16 cellular contexts compared by ENCODE assay signal in the genomic region with DNA sequence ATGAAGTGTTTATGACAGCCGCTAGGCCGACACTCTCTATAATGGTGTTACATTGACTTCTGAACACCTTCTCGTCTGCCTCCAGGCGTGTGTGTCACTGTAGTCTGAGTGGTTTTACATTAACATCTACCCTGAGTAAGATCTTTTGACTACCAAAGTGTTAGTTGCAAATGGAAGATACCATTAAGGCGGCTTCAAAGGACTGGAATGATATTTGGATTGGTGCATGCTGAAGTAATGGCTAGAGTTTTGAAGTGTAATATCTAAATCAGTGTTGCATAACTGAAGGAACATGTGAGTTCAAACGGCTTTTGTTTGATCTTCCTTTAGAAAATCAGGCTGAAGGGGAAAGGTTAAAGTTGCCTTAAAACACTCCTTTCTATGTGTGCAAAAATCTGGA. TPM values are rescaled to one million over a fixed set of nuclear protein-coding genes. Genes with fewer than 3 reads are reported as not detected.
DNase-seq lines count a peak whose midpoint lies in the region; ATAC-seq and TF ChIP-seq lines count a peak whose summit lies in the region.
"Had no signal": no experiment of that assay in that cellular context is flagged by ENCODE, and none has a peak within 500 bp of the region (broad histone marks: within the 10 kb centered on the region; RNA-seq: fewer than 3 reads in every experiment).

No MANE protein-coding gene starts in this region.

- in situ Hi-C loops in ACHN (cut with HindIII; ENCODE audit: low pct_ligation_motif_present, low pct_unique_long_range_greater_than_20kb, low sequenced_read_pairs) = no loop called here

- intact Hi-C loops in mucosa of descending colon (cut with DNase I, micrococcal nuclease) (no loop called here), left ventricle myocardium superior (cut with micrococcal nuclease) (no loop called here)

- H3K4me3 ChIP-seq in fibroblast of lung (replicated peaks in 1 of 4; ENCODE audit: control extremely low read depth in 1 of 4, insufficient read depth in 1 of 4, low read depth in 3 of 4, low read length in 4 of 4) (no peak overlapping the region), mucosa of descending colon (no peak overlapping the region)
- H3K4me3 ChIP-seq: HAP-1, PC-9, prostate gland had no signal

- H3K27ac ChIP-seq in fibroblast of lung (ENCODE audit: insufficient read depth, low read length) (no peak overlapping the region), caudate nucleus (ENCODE audit: low read depth, low read length) (no peak overlapping the region)
- H3K27ac ChIP-seq: PC-9, prostate gland had no signal

- H3K9me3 ChIP-seq in fibroblast of lung (ENCODE audit: control insufficient read depth, insufficient read depth, low read depth, low read length) (no peaks in the 10 kb centered on the region), mucosa of descending colon (no peaks in the 10 kb centered on the region)
- H3K9me3 ChIP-seq: HAP-1, prostate gland had no signal

- peak overlapping the region; percentile 15 for H3K4me2 ChIP-seq in fibroblast of lung (ENCODE audit: extremely low read depth, insufficient read depth, low read length)
- H3K4me2 ChIP-seq: PC-9 had no signal

- ATAC-seq in mucosa of descending colon (peak; percentile 79), left ventricle myocardium superior (no peak)
- ATAC-seq: activated naive CD4-positive, alpha-beta T cell treated with anti-CD3 and anti-CD28 coated beads, Interleukin-2, amount 50 U/mL, for 72 hours; esophagus mucosa; stimulated activated naive CD8-positive, alpha-beta T cell treated with anti-CD3 and anti-CD28 coated beads, Interleukin-15, Interleukin-2, amounts not matched to agents 100 U/mL and 50 U/mL, for 24 hours had no signal

- no peaks in the 10 kb centered on the region for H3K27me3 ChIP-seq in fibroblast of lung (ENCODE audit: control insufficient read depth, insufficient read depth, low read length)

- H3K9ac ChIP-seq in fibroblast of lung (ENCODE audit: insufficient read depth, low read length) = no peak overlapping the region

- H3K36me3 ChIP-seq in fibroblast of lung (ENCODE audit: control insufficient read depth, insufficient read depth, low read length) (no peaks in the 10 kb centered on the region), mucosa of descending colon (ENCODE audit: low read depth) (no peaks in the 10 kb centered on the region)
- H3K36me3 ChIP-seq: HAP-1, prostate gland had no signal

- no peaks in the 10 kb centered on the region for H4K20me1 ChIP-seq in fibroblast of lung (ENCODE audit: control insufficient read depth, extremely low read depth, insufficient read depth, low read length)

- H3K4me1 ChIP-seq in fibroblast of lung (ENCODE audit: control insufficient read depth, extremely low read depth, insufficient read depth, low read length) = no peaks in the 10 kb centered on the region
- peaks cover 9% of the 10 kb centered on the region for H3K4me1 ChIP-seq in mucosa of descending colon (ENCODE audit: low read depth)
- H3K4me1 ChIP-seq: HAP-1, prostate gland had no signal

- no peaks in the 10 kb centered on the region for H3K79me2 ChIP-seq in fibroblast of lung (ENCODE audit: control insufficient read depth, insufficient read depth, low read length)

- peak overlapping the region; percentile 16 for H2AFZ ChIP-seq in fibroblast of lung (ENCODE audit: low read length)
- H2AFZ ChIP-seq: PC-9 had no signal

- TF ChIP-seq CTCF in fibroblast of lung (conservative IDR thresholded peaks at IDR 0.05 in 1 of 2, IDR thresholded peaks at IDR 0.05 in 1 of 2; ENCODE audit: low read depth in 1 of 2, low read length in 2 of 2) (no peak), mucosa of descending colon (IDR thresholded peaks at IDR 0.05) (no peak)

- DNase-seq in ACHN = peak; percentile 49
- peak; percentile 15 for DNase-seq in LHCN-M2 (ENCODE audit: low read depth)
- peak; percentile 7 to 20 for DNase-seq in fibroblast of lung (ENCODE audit: low read depth in 2 of 2)
- DNase-seq in mucosa of descending colon = peak in 1 of 3 donors; percentile 25
- no peak for DNase-seq in left ventricle myocardium superior
- no peak for DNase-seq in T-helper 1 cell
- DNase-seq in caudate nucleus (lab: John Stamatoyannopoulos, UW) = no peak
- DNase-seq in activated effector memory CD4-positive, alpha-beta T cell treated with anti-CD3 and anti-CD28 coated beads, Interleukin-2, amount 50 U/mL, for 16 hours = no peak
- DNase-seq: GDM1; NCI-H526 treated with DMSO at 0.1 percent for 48 hours; PC-9; stimulated activated naive CD8-positive, alpha-beta T cell treated with anti-CD3 and anti-CD28 coated beads, Interleukin-15, Interleukin-2, amounts not matched to agents 100 U/mL and 50 U/mL, for 24 hours had no signal

RNA-seq across cellular contexts. Expression of gene BCAS3, which starts 52.2 kb away (rescaled TPM):
- 6.9 and 10.8 TPM in 2 replicates for total RNA-seq in LHCN-M2 (2014; rRNA removed)
- 8.5 TPM for polyA plus RNA-seq in LHCN-M2 (2012)
- 23.1 and 43.6 TPM in 2 replicates for total RNA-seq in fibroblast of lung
- polyA plus RNA-seq in fibroblast of lung = 9.1 and 9.9 TPM in 2 replicates
- 11.7 and 12.9 TPM in 2 replicates for polyA plus RNA-seq in fibroblast of lung (2012)
- polyA minus RNA-seq in fibroblast of lung (ENCODE audit: low replicate concordance) = 55.3 and 90.4 TPM in 2 replicates
- 10 to 100 TPM; 21.6 to 33.4 (median 32.1) TPM for total RNA-seq in mucosa of descending colon
- total RNA-seq in left ventricle myocardium superior = 15.9 TPM

Comparison
In these comparisons a context has a peak if more than half of its experiments do, and no peak if none do; other contexts are left out.
1. DNase-seq: peak in ACHN (single experiment), LHCN-M2 (single experiment) and fibroblast of lung (2 of 2); none in left ventricle myocardium superior (single experiment), T-helper 1 cell (0 of 5), caudate nucleus (0 of 61) and activated effector memory CD4-positive, alpha-beta T cell treated with anti-CD3 and anti-CD28 coated beads, Interleukin-2, amount 50 U/mL, for 16 hours (single experiment).